Comparison of ENCODE assay signal across 10 cellular contexts in genomic region chr19:29084266-29084665, GRCh38.
DNase-seq lines count a peak whose midpoint lies in the region; ATAC-seq and TF ChIP-seq lines count a peak whose summit lies in the region.
"Had no signal": no experiment of that assay in that cellular context is flagged by ENCODE, and none has a peak within 500 bp of the region (broad histone marks: within the 10 kb centered on the region; RNA-seq: fewer than 3 reads in every experiment).

No MANE protein-coding gene starts in this region.

- no peaks in the 10 kb centered on the region for H3K4me1 ChIP-seq in cardiac muscle cell (ENCODE audit: low read depth)
- H3K4me1 ChIP-seq in heart left ventricle, result no peaks in the 10 kb centered on the region
- peaks cover 4% of the 10 kb centered on the region for H3K4me1 ChIP-seq in smooth muscle cell (ENCODE audit: low read depth)

- H3K36me3 ChIP-seq in cardiac muscle cell, result no peaks in the 10 kb centered on the region
- no peaks in the 10 kb centered on the region for H3K36me3 ChIP-seq in heart left ventricle
- no peaks in the 10 kb centered on the region for H3K36me3 ChIP-seq in smooth muscle cell (ENCODE audit: low read depth)

- no peak for TF ChIP-seq POLR2A in heart left ventricle (IDR thresholded peaks at IDR 0.05)

- no peak overlapping the region for H3K9ac ChIP-seq in smooth muscle cell (ENCODE audit: low read depth)

- H3K79me2 ChIP-seq in smooth muscle cell (ENCODE audit: low read depth), result no peaks in the 10 kb centered on the region

- H3K9me3 ChIP-seq in cardiac muscle cell (ENCODE audit: low read depth) (no peaks in the 10 kb centered on the region), heart left ventricle (no peaks in the 10 kb centered on the region), smooth muscle cell (replicated peaks; ENCODE audit: low read depth) (no peaks in the 10 kb centered on the region)
- H3K9me3 ChIP-seq: Caco-2 had no signal

- H3F3A ChIP-seq in smooth muscle cell (ENCODE audit: low read depth), result no peaks in the 10 kb centered on the region

- H3K27me3 ChIP-seq in cardiac muscle cell (no peaks in the 10 kb centered on the region), heart left ventricle (peaks cover 0 to 27% (median 5%) of the 10 kb centered on the region in 9 donors), smooth muscle cell (ENCODE audit: low read depth) (no peaks in the 10 kb centered on the region)

- no peak overlapping the region for H3K4me2 ChIP-seq in smooth muscle cell

- intact Hi-C loops in heart left ventricle (cut with DNase I), result no loop called here

- WGBS in heart left ventricle, 4 donors, result 62 to 68% (median 66%) methylated on average over 9 of the region's 9 CpGs
- 65% methylated on average over 9 of the region's 9 CpGs for WGBS in smooth muscle cell (ENCODE audit: low lambda C conversion rate)

- ATAC-seq in heart left ventricle, result no peak

- H2AFZ ChIP-seq in smooth muscle cell (ENCODE audit: low read depth), result no peak overlapping the region

- peaks cover 0 to 7% (median 0%) of the 10 kb centered on the region in 3 donors for H3K36me3 Mint-ChIP-seq in immature natural killer cell

- peaks cover 0 to 3% (median 0%) of the 10 kb centered on the region in 6 donors for H3K9me3 Mint-ChIP-seq in immature natural killer cell

- H3K4me3 Mint-ChIP-seq in immature natural killer cell, result no peak overlapping the region

- DNase-seq in cardiac muscle cell (ENCODE audit: low read depth in 1 of 2, low spot score in 1 of 2), result peak; percentile 5 to 7
- no peak for DNase-seq in heart left ventricle
- peak; percentile 11 for DNase-seq in LHCN-M2 (ENCODE audit: low read depth)
- peak; percentile 5 to 10 for DNase-seq in cardiac fibroblast (ENCODE audit: low read depth in 2 of 2)
- DNase-seq in smooth muscle cell (lab: John Stamatoyannopoulos, UW; ENCODE audit: unreplicated experiment), result no peak
- no peak for DNase-seq in immature natural killer cell
- no peak for DNase-seq in Ammon's horn (ENCODE audit: low spot score)
- DNase-seq in occipital lobe (lab: John Stamatoyannopoulos, UW), result no peak
- DNase-seq: NCI-H1105 had no signal

- no peaks in the 10 kb centered on the region for H4K20me1 ChIP-seq in smooth muscle cell (ENCODE audit: low read depth)

- H3K27ac ChIP-seq in cardiac muscle cell, result no peak overlapping the region
- H3K27ac ChIP-seq in heart left ventricle, result no peak overlapping the region
- no peak overlapping the region for H3K27ac ChIP-seq in smooth muscle cell (ENCODE audit: low read depth)

- peak; percentile 12 for TF ChIP-seq CTCF in cardiac muscle cell (IDR thresholded peaks at IDR 0.05; ENCODE audit: low read depth, low read length)
- peak in 3 of 12 donors; percentile 8 to 19 (median 13) for TF ChIP-seq CTCF in heart left ventricle (IDR thresholded peaks at IDR 0.05)
- TF ChIP-seq CTCF in cardiac fibroblast (IDR thresholded peaks at IDR 0.05; ENCODE audit: low read depth, low read length), result peak; percentile 37
- TF ChIP-seq CTCF in smooth muscle cell (IDR thresholded peaks at IDR 0.05; ENCODE audit: borderline replicate concordance, insufficient read depth, poor library complexity, severe bottlenecking), result peak; percentile 38

- H3K27ac Mint-ChIP-seq in immature natural killer cell, result no peak overlapping the region

- H3K27me3 Mint-ChIP-seq in immature natural killer cell (ENCODE audit: low read depth in 3 of 3), result peaks cover 0 to 7% (median 2%) of the 10 kb centered on the region in 3 donors

- H3K4me3 ChIP-seq in cardiac muscle cell, result no peak overlapping the region
- H3K4me3 ChIP-seq in heart left ventricle, result no peak overlapping the region
- no peak overlapping the region for H3K4me3 ChIP-seq in cardiac fibroblast (replicated peaks in 1 of 2; ENCODE audit: low read depth in 2 of 2, low read length in 2 of 2)
- no peak overlapping the region for H3K4me3 ChIP-seq in smooth muscle cell

- peaks cover 13 to 14% of the 10 kb centered on the region in 2 donors for H3K4me1 Mint-ChIP-seq in immature natural killer cell

Comparison
In these comparisons a context has a peak if more than half of its experiments do, and no peak if none do; other contexts are left out.
1. DNase-seq: peak in cardiac muscle cell (2 of 2), LHCN-M2 (single experiment) and cardiac fibroblast (2 of 2); none in heart left ventricle (0 of 5), smooth muscle cell (single experiment), immature natural killer cell (0 of 3), Ammon's horn (single experiment) and occipital lobe (single experiment).